Comparison of ENCODE assay signal across 8 cellular contexts in genomic region chr3:154758109-154758868, GRCh38.
DNase-seq lines count a peak whose midpoint lies in the region; ATAC-seq, FAIRE-seq and TF ChIP-seq lines count a peak whose summit lies in the region.

No MANE protein-coding gene starts in this region.

- H3K27ac Mint-ChIP-seq in T-cell, result no peak overlapping the region

- DNase-seq in COR-L47 (lab: John Stamatoyannopoulos, UW) (peak; percentile 5), kidney tubule cell (ENCODE audit: low spot score) (peak; percentile 21), T-cell (no peak), cerebellar nuclear complex (lab: John Stamatoyannopoulos, UW) (no peak)
- DNase-seq in activated CD4-positive, alpha-beta T cell treated with anti-CD3 and anti-CD28 coated beads, Interleukin-2, amount 50 U/mL, for 1 hour, result no peak

- H3K36me3 Mint-ChIP-seq in T-cell, result no peaks in the 10 kb centered on the region

- no peaks in the 10 kb centered on the region for H3K4me1 Mint-ChIP-seq in T-cell

- peaks cover 5 to 17% (median 5%) of the 10 kb centered on the region in 3 donors for H3K9me3 Mint-ChIP-seq in T-cell

- CTCF ChIA-PET in T-cell (lab: Charles Lee), result interaction anchor here (0.6 kb wide), 2 partner anchors 111 to 944 kb away, joined by 3 read pairs; no protein-coding TSS in a partner anchor

- FAIRE-seq in TTC549 (lab: Jason Lieb, UNC), result peak; percentile 63

- ATAC-seq in T-cell (replicated peaks in 1 of 4), result no peak
- ATAC-seq in GM21423 (IDR thresholded peaks at IDR 0.05; ENCODE audit: unreplicated experiment), result no peak

- POLR2A ChIA-PET in T-cell (lab: Charles Lee), result no interaction called here

- no peaks in the 10 kb centered on the region for H3K27me3 Mint-ChIP-seq in T-cell

- no peak overlapping the region for H3K4me3 Mint-ChIP-seq in T-cell

- TF ChIP-seq CTCF in LNCAP (IDR thresholded peaks at IDR 0.05), result peak; percentile 71

Comparison
In these comparisons a context has a peak if more than half of its experiments do, and no peak if none do; other contexts are left out.
1. DNase-seq: peak in COR-L47 (single experiment) and kidney tubule cell (single experiment); none in T-cell (0 of 34), activated CD4-positive, alpha-beta T cell treated with anti-CD3 and anti-CD28 coated beads, Interleukin-2, amount 50 U/mL, for 1 hour (single experiment) and cerebellar nuclear complex (0 of 2).